Comparison of ENCODE assay signal across 1 cellular context in genomic region chr6:111823831-111824607, GRCh38.
A peak's percentile ranks its signal among the peaks of the same experiment; 100 is the strongest.
TF ChIP-seq lines count a peak whose summit lies in the region.

No MANE protein-coding gene starts in this region.

TF ChIP-seq in HepG2, 621 proteins besides CTCF, POLR2A, EP300 and RAD21 (continued from another document):
- TF ChIP-seq, protein P1, sequence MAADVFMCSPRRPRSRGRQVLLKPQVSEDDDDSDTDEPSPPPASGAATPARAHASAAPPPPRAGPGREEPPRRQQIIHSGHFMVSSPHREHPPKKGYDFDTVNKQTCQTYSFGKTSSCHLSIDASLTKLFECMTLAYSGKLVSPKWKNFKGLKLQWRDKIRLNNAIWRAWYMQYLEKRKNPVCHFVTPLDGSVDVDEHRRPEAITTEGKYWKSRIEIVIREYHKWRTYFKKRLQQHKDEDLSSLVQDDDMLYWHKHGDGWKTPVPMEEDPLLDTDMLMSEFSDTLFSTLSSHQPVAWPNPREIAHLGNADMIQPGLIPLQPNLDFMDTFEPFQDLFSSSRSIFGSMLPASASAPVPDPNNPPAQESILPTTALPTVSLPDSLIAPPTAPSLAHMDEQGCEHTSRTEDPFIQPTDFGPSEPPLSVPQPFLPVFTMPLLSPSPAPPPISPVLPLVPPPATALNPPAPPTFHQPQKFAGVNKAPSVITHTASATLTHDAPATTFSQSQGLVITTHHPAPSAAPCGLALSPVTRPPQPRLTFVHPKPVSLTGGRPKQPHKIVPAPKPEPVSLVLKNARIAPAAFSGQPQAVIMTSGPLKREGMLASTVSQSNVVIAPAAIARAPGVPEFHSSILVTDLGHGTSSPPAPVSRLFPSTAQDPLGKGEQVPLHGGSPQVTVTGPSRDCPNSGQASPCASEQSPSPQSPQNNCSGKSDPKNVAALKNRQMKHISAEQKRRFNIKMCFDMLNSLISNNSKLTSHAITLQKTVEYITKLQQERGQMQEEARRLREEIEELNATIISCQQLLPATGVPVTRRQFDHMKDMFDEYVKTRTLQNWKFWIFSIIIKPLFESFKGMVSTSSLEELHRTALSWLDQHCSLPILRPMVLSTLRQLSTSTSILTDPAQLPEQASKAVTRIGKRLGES (CRISPR knock-in tag; IDR thresholded peaks at IDR 0.05; ENCODE audit: borderline replicate concordance), result no peak
- TF ChIP-seq FOSL1 (CRISPR knock-in tag; IDR thresholded peaks at IDR 0.05; ENCODE audit: borderline replicate concordance) (0 out of 2 replicates have a peak, but pooled peaks have one; percentile 17), NR3C1 (CRISPR knock-in tag; IDR thresholded peaks at IDR 0.05) (no peak), NCOA2 (CRISPR knock-in tag; IDR thresholded peaks at IDR 0.05) (no peak), SMARCC2 (IDR thresholded peaks at IDR 0.05) (no peak)
